8 cellular contexts compared by ENCODE assay signal in genomic region chr1:161192476-161193465, GRCh38. TPM values are rescaled to one million over a fixed set of nuclear protein-coding genes. Genes with fewer than 3 reads are reported as not detected.
DNase-seq lines count a peak whose midpoint lies in the region; ATAC-seq, FAIRE-seq and TF ChIP-seq lines count a peak whose summit lies in the region.

No MANE protein-coding gene starts in this region.

- H3K36me3 Mint-ChIP-seq in activated CD8-positive, alpha-beta T cell treated with anti-CD3 and anti-CD28 coated beads for 36 hours (ENCODE audit: low read depth): no peaks in the 10 kb centered on the region

- peak; percentile 91 for TF ChIP-seq CTCF in A673 (conservative IDR thresholded peaks at IDR 0.05; ENCODE audit: low read depth, low read length)
- peak; percentile 92 for TF ChIP-seq CTCF in activated CD8-positive, alpha-beta T cell treated with anti-CD3 and anti-CD28 coated beads for 36 hours (IDR thresholded peaks at IDR 0.05)

- H3K4me1 Mint-ChIP-seq in activated CD8-positive, alpha-beta T cell treated with anti-CD3 and anti-CD28 coated beads for 36 hours (ENCODE audit: low read depth): peaks cover 23% of the 10 kb centered on the region

- no peaks in the 10 kb centered on the region for H3K27me3 ChIP-seq in A673 (replicated peaks; ENCODE audit: insufficient read depth, low read depth, low read length, poor library complexity)

- no peak overlapping the region for H3K4me3 ChIP-seq in A673 (ENCODE audit: low read depth, low read length, poor library complexity, severe bottlenecking)

- peaks cover 53% of the 10 kb centered on the region for H3K36me3 ChIP-seq in A673 (ENCODE audit: insufficient read depth, low read length, poor library complexity, severe bottlenecking)

- ATAC-seq in activated CD8-positive, alpha-beta T cell treated with anti-CD3 and anti-CD28 coated beads for 36 hours: peak; percentile 95

- H3K9me3 ChIP-seq in A673 (ENCODE audit: low read depth, low read length, poor library complexity, severe bottlenecking): no peaks in the 10 kb centered on the region

- no TSS peak for BruUV-seq in A673 (replicated peaks; lab: Mats Ljungman, UMichigan)

- DNase-seq in A673 (ENCODE audit: low spot score) (peak; percentile 85), GM18507 (ENCODE audit: extremely low spot score, insufficient read length, low read depth) (no peak), HT-29 (ENCODE audit: low spot score) (peak; percentile 79), NCI-H82 treated with DMSO at 0.1 percent for 48 hours (lab: John Stamatoyannopoulos, UW; ENCODE audit: unreplicated experiment) (peak; percentile 77), midbrain (lab: John Stamatoyannopoulos, UW) (peak; percentile 82)
- DNase-seq in activated CD8-positive, alpha-beta T cell treated with anti-CD3 and anti-CD28 coated beads for 36 hours: peak; percentile 81
- DNase-seq in effector CD4-positive, alpha-beta T cell: peak; percentile 61
- DNase-seq in stimulated activated naive CD4-positive, alpha-beta T cell treated with Interleukin-2 at 50 U/mL for 16 hours (lab: John Stamatoyannopoulos, UW): peak; percentile 55

- peak overlapping the region; percentile 78 for H3K27ac Mint-ChIP-seq in activated CD8-positive, alpha-beta T cell treated with anti-CD3 and anti-CD28 coated beads for 36 hours

- no peak overlapping the region for H3K4me3 Mint-ChIP-seq in activated CD8-positive, alpha-beta T cell treated with anti-CD3 and anti-CD28 coated beads for 36 hours

- intact Hi-C loops in A673 (cut with micrococcal nuclease; ENCODE audit: unreplicated experiment): loop anchor here (1.0 kb wide), 1 partner anchor 33 kb away; no protein-coding TSS in a partner anchor
- intact Hi-C loops in activated CD8-positive, alpha-beta T cell treated with anti-CD3 and anti-CD28 coated beads for 36 hours (cut with micrococcal nuclease): loop anchor here (10.0 kb wide), 1 partner anchor 112 kb away; the partner anchor contains the start of gene MPZ

- H3K27me3 Mint-ChIP-seq in activated CD8-positive, alpha-beta T cell treated with anti-CD3 and anti-CD28 coated beads for 36 hours: no peaks in the 10 kb centered on the region

- no peaks in the 10 kb centered on the region for H3K9me3 Mint-ChIP-seq in activated CD8-positive, alpha-beta T cell treated with anti-CD3 and anti-CD28 coated beads for 36 hours

- peak; percentile 90 for FAIRE-seq in GM18507 (lab: Jason Lieb, UNC)

- H3K27ac ChIP-seq in A673 (ENCODE audit: low read depth, low read length, poor library complexity, severe bottlenecking): no peak overlapping the region

- CTCF ChIA-PET in A673 (lab: Charles Lee): no interaction called here
- CTCF ChIA-PET in activated CD8-positive, alpha-beta T cell treated with anti-CD3 and anti-CD28 coated beads for 36 hours (lab: Charles Lee): interaction anchor here (0.6 to 5.2 kb wide), 23 partner anchors 10 to 196 kb away, joined by 3 to 76 read pairs (median 5); partner anchors contain the start of genes APOA2, FCER1G, NDUFS2 and NIT1

- peaks cover 21% of the 10 kb centered on the region for H3K4me1 ChIP-seq in A673 (ENCODE audit: insufficient read depth, low read length, poor library complexity, severe bottlenecking)

- POLR2A ChIA-PET in A673 (lab: Charles Lee; ENCODE audit: low non-redundant PET): no interaction called here
- POLR2A ChIA-PET in activated CD8-positive, alpha-beta T cell treated with anti-CD3 and anti-CD28 coated beads for 36 hours (lab: Charles Lee): interaction anchor here (0.6 to 4.0 kb wide), 7 partner anchors 9 to 45 kb away, joined by 3 to 29 read pairs (median 3); partner anchors contain the start of genes B4GALT3, NDUFS2 and NR1I3

RNA-seq across cellular contexts. Expression of gene ADAMTS4, which starts 6.1 kb away (rescaled TPM):
- 28.6 and 31.6 TPM in 2 replicates for total RNA-seq in A673 (2021)
- not detected in 2 replicates for total RNA-seq in HT-29 (2014; rRNA removed; shearing (Covaris generic))
- 1 to 10 TPM; 1.1 to 1.8 TPM for total RNA-seq in activated CD8-positive, alpha-beta T cell treated with anti-CD3 and anti-CD28 coated beads for 36 hours

RNA-seq across cellular contexts. Expression of gene NDUFS2, which starts 9.4 kb away (rescaled TPM):
- total RNA-seq in A673 (2021): 123 and 133 TPM in 2 replicates
- total RNA-seq in HT-29 (2014; rRNA removed; shearing (Covaris generic)): 90.6 and 122 TPM in 2 replicates
- total RNA-seq in activated CD8-positive, alpha-beta T cell treated with anti-CD3 and anti-CD28 coated beads for 36 hours: 10 to 100 TPM; 85.9 to 97.1 TPM

RNA-seq across cellular contexts. Expression of gene B4GALT3, which starts 15.5 kb away (rescaled TPM):
- total RNA-seq in A673 (2021): 47.9 and 55.1 TPM in 2 replicates
- 57.5 and 70.7 TPM in 2 replicates for total RNA-seq in HT-29 (2014; rRNA removed; shearing (Covaris generic))
- 10 to 100 TPM; 39.9 to 40.8 TPM for total RNA-seq in activated CD8-positive, alpha-beta T cell treated with anti-CD3 and anti-CD28 coated beads for 36 hours

RNA-seq across cellular contexts. Expression of gene FCER1G, which starts 22.3 kb away (rescaled TPM):
- 1.2 and 1.5 TPM in 2 replicates for total RNA-seq in A673 (2021)
- total RNA-seq in HT-29 (2014; rRNA removed; shearing (Covaris generic)): not detected in 2 replicates
- total RNA-seq in activated CD8-positive, alpha-beta T cell treated with anti-CD3 and anti-CD28 coated beads for 36 hours: under 1 TPM; 0.60 to 0.81 TPM

RNA-seq across cellular contexts. Expression of gene PPOX, which starts 26.5 kb away (rescaled TPM):
- total RNA-seq in A673 (2021): 24.3 and 25.2 TPM in 2 replicates
- total RNA-seq in HT-29 (2014; rRNA removed; shearing (Covaris generic)): 11.7 and 14.3 TPM in 2 replicates
- total RNA-seq in activated CD8-positive, alpha-beta T cell treated with anti-CD3 and anti-CD28 coated beads for 36 hours: 10 to 100 TPM; 24.4 to 24.9 TPM

Comparison
In these comparisons a context has a peak if more than half of its experiments do, and no peak if none do; other contexts are left out.
1. RNA of gene ADAMTS4, which starts 6.1 kb away (total RNA-seq): 28.6 to 31.6 TPM in A673; 1.1 to 1.8 TPM in activated CD8-positive, alpha-beta T cell treated with anti-CD3 and anti-CD28 coated beads for 36 hours and not detected in HT-29; every median in the first group is over 10 times any median in the second.